ENCODE assay signal across 22 cellular contexts in genomic region chr14:60618200-60618599, GRCh38. TPM values are rescaled to one million over a fixed set of nuclear protein-coding genes. Genes with fewer than 3 reads are reported as not detected.
DNase-seq lines count a peak whose midpoint lies in the region; ATAC-seq and TF ChIP-seq lines count a peak whose summit lies in the region.
"Had no signal": no experiment of that assay in that cellular context is flagged by ENCODE, and none has a peak within 500 bp of the region (broad histone marks: within the 10 kb centered on the region; RNA-seq: fewer than 3 reads in every experiment).

No MANE protein-coding gene starts in this region.

- ATAC-seq in left lung (peak; percentile 86), HG02973 (IDR thresholded peaks at IDR 0.05; ENCODE audit: unreplicated experiment) (no peak), HG03521 (IDR thresholded peaks at IDR 0.05; ENCODE audit: unreplicated experiment) (no peak), esophagus mucosa (no peak), GM21723 (IDR thresholded peaks at IDR 0.05; ENCODE audit: unreplicated experiment) (no peak)
- ATAC-seq: GM12878; natural killer cell treated with Interleukin-12 subunit alpha and Interleukin-12 subunit beta and Interleukin-15 and Interleukin-18, amount 100 ng/mL, for 72 hours; Right ventricle myocardium inferior; stimulated activated naive CD8-positive, alpha-beta T cell treated with anti-CD3 and anti-CD28 coated beads, Interleukin-15, amount 100 ng/mL, for 72 hours; T-cell had no signal

- H3K36me3 ChIP-seq in left lung, result no peaks in the 10 kb centered on the region
- H3K36me3 ChIP-seq: adrenal gland, BE2C had no signal

- H3K27me3 ChIP-seq in left lung, result no peaks in the 10 kb centered on the region
- H3K27me3 ChIP-seq: adrenal gland had no signal

- H3K27ac ChIP-seq in C4-2B (peak overlapping the region; percentile 91), left lung (peak overlapping the region in 1 of 2 donors; percentile 50)
- H3K27ac ChIP-seq: adrenal gland, skin epidermis had no signal

- TF ChIP-seq CTCF in C4-2B (conservative IDR thresholded peaks at IDR 0.05), result no peak
- TF ChIP-seq CTCF in left lung (IDR thresholded peaks at IDR 0.05), result no peak

- H3K4me1 ChIP-seq in left lung, result peaks cover 0 to 6% of the 10 kb centered on the region in 2 donors
- H3K4me1 ChIP-seq: adrenal gland, BE2C had no signal

- H3K4me3 ChIP-seq in left lung, result no peak overlapping the region
- H3K4me3 ChIP-seq: adrenal gland, GM12878, skin epidermis had no signal

- DNase-seq in NCI-H1105 (lab: John Stamatoyannopoulos, UW), result peak; percentile 69
- DNase-seq in NCI-H345 treated with DMSO at 0.1 percent for 48 hours (lab: John Stamatoyannopoulos, UW; ENCODE audit: unreplicated experiment), result peak; percentile 90
- no peak for DNase-seq in left lung
- DNase-seq: activated CD4-positive, alpha-beta T cell treated with anti-CD3 and anti-CD28 coated beads, Interleukin-2, amount 10 ng/mL, durations not matched to agents 7 days and 5 days; activated gamma-delta T cell; adrenal gland; BE2C; Calu3; mesendoderm; NCI-H446; stimulated activated CD4-positive, alpha-beta T cell treated with anti-CD3 and anti-CD28 coated beads, Interleukin-2, amount 100 ng/mL, for 48 hours; stimulated activated naive CD8-positive, alpha-beta T cell treated with anti-CD3 and anti-CD28 coated beads, Interleukin-15, amount 100 ng/mL, for 72 hours; T-cell had no signal

- intact Hi-C loops in left lung (cut with DNase I), result no loop called here

- H3K9me3 ChIP-seq in left lung, result no peaks in the 10 kb centered on the region
- H3K9me3 ChIP-seq: adrenal gland, BE2C had no signal

RNA-seq across cellular contexts. Expression of gene SIX1, which starts 31.1 kb away (rescaled TPM):
- total RNA-seq in left lung (1 to 10 TPM in 1 of 2 donors, not detected in 1; 1.3 TPM), esophagus mucosa (0.12 TPM)
- total RNA-seq: activated CD4-positive, alpha-beta T cell treated with anti-CD3 and anti-CD28 coated beads, Interleukin-2, amount 10 ng/mL, durations not matched to agents 7 days and 5 days; natural killer cell treated with Interleukin-12 subunit alpha and Interleukin-12 subunit beta and Interleukin-15 and Interleukin-18, amount 100 ng/mL, for 72 hours; Right ventricle myocardium inferior had no signal

Comparison
In these comparisons a context has a peak if more than half of its experiments do, and no peak if none do; other contexts are left out.
1. DNase-seq: peak in NCI-H1105 (single experiment) and NCI-H345 treated with DMSO at 0.1 percent for 48 hours (single experiment); none in left lung (0 of 2).